ENCODE assay signal across 18 cellular contexts in genomic region chr3:194617827-194618226, GRCh38. TPM values are rescaled to one million over a fixed set of nuclear protein-coding genes. Genes with fewer than 3 reads are reported as not detected.
A peak's percentile ranks its signal among the peaks of the same experiment; 100 is the strongest.
DNase-seq lines count a peak whose midpoint lies in the region; ATAC-seq and TF ChIP-seq lines count a peak whose summit lies in the region.
"Had no signal": no experiment of that assay in that cellular context is flagged by ENCODE, and none has a peak within 500 bp of the region (broad histone marks: within the 10 kb centered on the region; RNA-seq: fewer than 3 reads in every experiment).

No MANE protein-coding gene starts in this region.

- H3K27ac ChIP-seq in PC-3 (ENCODE audit: low read length) = no peak overlapping the region
- no peak overlapping the region for H3K27ac ChIP-seq in testis

- H3K4me1 ChIP-seq in PC-3 (ENCODE audit: insufficient read depth, low read length) (no peaks in the 10 kb centered on the region), testis (no peaks in the 10 kb centered on the region)

- no peaks in the 10 kb centered on the region for H3K27me3 Mint-ChIP-seq in activated CD4-positive, alpha-beta memory T cell treated with anti-CD3 and anti-CD28 coated beads for 36 hours
- no peaks in the 10 kb centered on the region for H3K27me3 Mint-ChIP-seq in activated CD4-positive, alpha-beta memory T cell treated with anti-CD3 and anti-CD28 coated beads, Interleukin-2, amount 10 ng/mL, durations not matched to agents 7 days and 5 days
- H3K27me3 Mint-ChIP-seq in chondrocyte (ENCODE audit: low read depth) = no peaks in the 10 kb centered on the region
- H3K27me3 Mint-ChIP-seq: activated naive CD4-positive, alpha-beta T cell treated with anti-CD3 and anti-CD28 coated beads, Interleukin-2, amount 50 U/mL, for 24 hours; memory B cell; stimulated activated naive CD8-positive, alpha-beta T cell treated with anti-CD3 and anti-CD28 coated beads, Interleukin-15, amount 100 ng/mL, for 72 hours had no signal

- H3K79me2 ChIP-seq in PC-3 (ENCODE audit: low read length) = no peaks in the 10 kb centered on the region

- H3K36me3 ChIP-seq in PC-3 (ENCODE audit: low read depth, low read length) (no peaks in the 10 kb centered on the region), testis (ENCODE audit: low read depth, missing control alignments) (no peaks in the 10 kb centered on the region)

- TF ChIP-seq CTCF in PC-3 (conservative IDR thresholded peaks at IDR 0.05; ENCODE audit: low read depth, low read length) (no peak), chondrocyte (IDR thresholded peaks at IDR 0.05) (no peak), testis (IDR thresholded peaks at IDR 0.05) (no peak)

- ATAC-seq in PC-3 = peak; percentile 29; the same call in 1 of the 2 replicates
- ATAC-seq: Right ventricle myocardium inferior; stimulated activated naive CD8-positive, alpha-beta T cell treated with anti-CD3 and anti-CD28 coated beads, Interleukin-15, amount 100 ng/mL, for 72 hours had no signal

- no peaks in the 10 kb centered on the region for H3K4me1 Mint-ChIP-seq in activated CD4-positive, alpha-beta memory T cell treated with anti-CD3 and anti-CD28 coated beads for 36 hours (ENCODE audit: low read depth)
- H3K4me1 Mint-ChIP-seq in activated CD4-positive, alpha-beta memory T cell treated with anti-CD3 and anti-CD28 coated beads, Interleukin-2, amount 10 ng/mL, durations not matched to agents 7 days and 5 days = no peaks in the 10 kb centered on the region
- no peaks in the 10 kb centered on the region for H3K4me1 Mint-ChIP-seq in chondrocyte (ENCODE audit: low read depth)
- H3K4me1 Mint-ChIP-seq: activated naive CD4-positive, alpha-beta T cell treated with anti-CD3 and anti-CD28 coated beads, Interleukin-2, amount 50 U/mL, for 24 hours; memory B cell; stimulated activated naive CD8-positive, alpha-beta T cell treated with anti-CD3 and anti-CD28 coated beads, Interleukin-15, amount 100 ng/mL, for 72 hours had no signal

- H3K4me3 ChIP-seq in PC-3 (ENCODE audit: low read length) = no peak overlapping the region
- no peak overlapping the region for H3K4me3 ChIP-seq in testis

- H3K9me2 ChIP-seq in PC-3 (replicated peaks; ENCODE audit: low read length) = no peaks in the 10 kb centered on the region

- no peaks in the 10 kb centered on the region for H4K20me1 ChIP-seq in PC-3 (ENCODE audit: low read length)

- H3K4me3 Mint-ChIP-seq in activated CD4-positive, alpha-beta memory T cell treated with anti-CD3 and anti-CD28 coated beads for 36 hours = no peak overlapping the region
- H3K4me3 Mint-ChIP-seq in activated CD4-positive, alpha-beta memory T cell treated with anti-CD3 and anti-CD28 coated beads, Interleukin-2, amount 10 ng/mL, durations not matched to agents 7 days and 5 days = no peak overlapping the region
- H3K4me3 Mint-ChIP-seq in chondrocyte (ENCODE audit: unreplicated experiment) = no peak overlapping the region
- H3K4me3 Mint-ChIP-seq: activated naive CD4-positive, alpha-beta T cell treated with anti-CD3 and anti-CD28 coated beads, Interleukin-2, amount 50 U/mL, for 24 hours; memory B cell; nephron; stimulated activated naive CD8-positive, alpha-beta T cell treated with anti-CD3 and anti-CD28 coated beads, Interleukin-15, amount 100 ng/mL, for 72 hours had no signal

- POLR2A ChIA-PET in activated CD4-positive, alpha-beta memory T cell treated with anti-CD3 and anti-CD28 coated beads for 36 hours (lab: Charles Lee) = no interaction called here
- POLR2A ChIA-PET in activated CD4-positive, alpha-beta memory T cell treated with anti-CD3 and anti-CD28 coated beads, Interleukin-2, amount 10 ng/mL, durations not matched to agents 7 days and 5 days (lab: Charles Lee) = no interaction called here
- POLR2A ChIA-PET in PC-3 (lab: Charles Lee; ENCODE audit: unreplicated experiment) = no interaction called here

- H3F3A ChIP-seq in PC-3 (ENCODE audit: low read length, unreplicated experiment) = no peaks in the 10 kb centered on the region

- no peak overlapping the region for H3K27ac Mint-ChIP-seq in activated CD4-positive, alpha-beta memory T cell treated with anti-CD3 and anti-CD28 coated beads for 36 hours
- H3K27ac Mint-ChIP-seq in activated CD4-positive, alpha-beta memory T cell treated with anti-CD3 and anti-CD28 coated beads, Interleukin-2, amount 10 ng/mL, durations not matched to agents 7 days and 5 days = no peak overlapping the region
- peak overlapping the region; percentile 24 for H3K27ac Mint-ChIP-seq in chondrocyte (ENCODE audit: unreplicated experiment)
- H3K27ac Mint-ChIP-seq: activated naive CD4-positive, alpha-beta T cell treated with anti-CD3 and anti-CD28 coated beads, Interleukin-2, amount 50 U/mL, for 24 hours; nephron had no signal

- BruUV-seq in PC-3 (replicated peaks; lab: Mats Ljungman, UMichigan) = no TSS peak

- no peak overlapping the region for H3K4me2 ChIP-seq in PC-3 (ENCODE audit: low read length)

- intact Hi-C loops in activated CD4-positive, alpha-beta memory T cell treated with anti-CD3 and anti-CD28 coated beads for 36 hours (cut with micrococcal nuclease) = no loop called here
- intact Hi-C loops in PC-3 (cut with micrococcal nuclease) (no loop called here), testis (cut with DNase I; ENCODE audit: low total_unique reads) (no loop called here)

- peaks cover 2% of the 10 kb centered on the region for H3K36me3 Mint-ChIP-seq in activated CD4-positive, alpha-beta memory T cell treated with anti-CD3 and anti-CD28 coated beads for 36 hours
- no peaks in the 10 kb centered on the region for H3K36me3 Mint-ChIP-seq in activated CD4-positive, alpha-beta memory T cell treated with anti-CD3 and anti-CD28 coated beads, Interleukin-2, amount 10 ng/mL, durations not matched to agents 7 days and 5 days (ENCODE audit: low read depth)
- peaks cover 12% of the 10 kb centered on the region for H3K36me3 Mint-ChIP-seq in chondrocyte (ENCODE audit: low read depth)
- H3K36me3 Mint-ChIP-seq: activated naive CD4-positive, alpha-beta T cell treated with anti-CD3 and anti-CD28 coated beads, Interleukin-2, amount 50 U/mL, for 24 hours had no signal

- no peaks in the 10 kb centered on the region for H3K9me3 Mint-ChIP-seq in activated CD4-positive, alpha-beta memory T cell treated with anti-CD3 and anti-CD28 coated beads for 36 hours
- no peaks in the 10 kb centered on the region for H3K9me3 Mint-ChIP-seq in activated CD4-positive, alpha-beta memory T cell treated with anti-CD3 and anti-CD28 coated beads, Interleukin-2, amount 10 ng/mL, durations not matched to agents 7 days and 5 days
- no peaks in the 10 kb centered on the region for H3K9me3 Mint-ChIP-seq in chondrocyte (ENCODE audit: low read depth)
- H3K9me3 Mint-ChIP-seq: activated naive CD4-positive, alpha-beta T cell treated with anti-CD3 and anti-CD28 coated beads, Interleukin-2, amount 50 U/mL, for 24 hours; memory B cell; nephron; stimulated activated naive CD8-positive, alpha-beta T cell treated with anti-CD3 and anti-CD28 coated beads, Interleukin-15, amount 100 ng/mL, for 72 hours had no signal

- H3K9me3 ChIP-seq in PC-3 (ENCODE audit: low read length) = no peaks in the 10 kb centered on the region
- no peaks in the 10 kb centered on the region for H3K9me3 ChIP-seq in testis

- WGBS in testis, 2 donors = 84 to 90% methylated on average over 8 to 9 of the region's 9 CpGs

- H3K27me3 ChIP-seq in PC-3 (ENCODE audit: low read length) = no peaks in the 10 kb centered on the region
- H3K27me3 ChIP-seq in testis = no peaks in the 10 kb centered on the region

- CTCF ChIA-PET in activated CD4-positive, alpha-beta memory T cell treated with anti-CD3 and anti-CD28 coated beads for 36 hours (lab: Charles Lee) = no interaction called here
- CTCF ChIA-PET in activated CD4-positive, alpha-beta memory T cell treated with anti-CD3 and anti-CD28 coated beads, Interleukin-2, amount 10 ng/mL, durations not matched to agents 7 days and 5 days (lab: Charles Lee) = no interaction called here
- CTCF ChIA-PET in PC-3 (lab: Charles Lee) = no interaction called here

- no peak overlapping the region for H3K9ac ChIP-seq in PC-3 (ENCODE audit: low read length)

- DNase-seq in activated CD4-positive, alpha-beta memory T cell treated with anti-CD3 and anti-CD28 coated beads for 36 hours = peak; percentile 43
- no peak for DNase-seq in activated CD4-positive, alpha-beta memory T cell treated with anti-CD3 and anti-CD28 coated beads, Interleukin-2, amount 10 ng/mL, durations not matched to agents 7 days and 5 days
- DNase-seq in PC-3 = peak; percentile 66
- DNase-seq in chondrocyte (ENCODE audit: low spot score) = no peak
- peak; percentile 48 for DNase-seq in renal cortical epithelial cell (ENCODE audit: low read depth)
- DNase-seq in HuH-7.5 (ENCODE audit: low spot score) = no peak
- no peak for DNase-seq in DMS153 treated with DMSO at 0.1 percent for 48 hours (lab: John Stamatoyannopoulos, UW; ENCODE audit: unreplicated experiment)
- no peak for DNase-seq in testis
- DNase-seq: ACHN; activated T-cell treated with anti-CD3 and anti-CD28 coated beads for 4 hours; MV-4-11; stimulated activated CD4-positive, alpha-beta T cell treated with anti-CD3 and anti-CD28 coated beads, Interleukin-15, amount 100 ng/mL, for 24 hours; stimulated activated naive CD8-positive, alpha-beta T cell treated with anti-CD3 and anti-CD28 coated beads, Interleukin-15, amount 100 ng/mL, for 72 hours; T-helper 2 cell had no signal

- TF ChIP-seq POLR2A in testis (IDR thresholded peaks at IDR 0.05) = no peak

- H2AFZ ChIP-seq in PC-3 (ENCODE audit: low read length) = no peak overlapping the region

RNA-seq across cellular contexts. Expression of gene TMEM44, which starts 15.4 kb away (rescaled TPM):
- 1 to 10 TPM; 4.0 to 5.8 TPM for total RNA-seq in activated CD4-positive, alpha-beta memory T cell treated with anti-CD3 and anti-CD28 coated beads for 36 hours
- total RNA-seq in activated CD4-positive, alpha-beta memory T cell treated with anti-CD3 and anti-CD28 coated beads, Interleukin-2, amount 10 ng/mL, durations not matched to agents 7 days and 5 days = 1 to 10 TPM; 6.2 to 7.1 TPM
- total RNA-seq in PC-3 (2014; rRNA removed) (15.3 and 16.6 TPM in 2 replicates), chondrocyte (14.5 to 25.1 TPM (median 25.0 TPM) in 3 replicates), renal cortical epithelial cell (14.9 and 20.7 TPM in 2 replicates), testis (10 to 100 TPM; 10.7 to 14.9 TPM)
- polyA plus RNA-seq in testis (ENCODE audit: insufficient read depth, low read depth, low replicate concordance) = 6.8 TPM

RNA-seq across cellular contexts. Expression of gene LSG1, which starts 54.2 kb away (rescaled TPM):
- total RNA-seq in activated CD4-positive, alpha-beta memory T cell treated with anti-CD3 and anti-CD28 coated beads for 36 hours = 10 to 100 TPM; 34.6 to 35.3 TPM
- total RNA-seq in activated CD4-positive, alpha-beta memory T cell treated with anti-CD3 and anti-CD28 coated beads, Interleukin-2, amount 10 ng/mL, durations not matched to agents 7 days and 5 days = 10 to 100 TPM; 24.7 to 26.5 TPM
- total RNA-seq in PC-3 (2014; rRNA removed) (83.8 and 102 TPM in 2 replicates), chondrocyte (20.4 to 30.2 TPM (median 22.5 TPM) in 3 replicates), renal cortical epithelial cell (33.5 and 37.3 TPM in 2 replicates), testis (10 to 100 TPM; 50.5 to 56.1 TPM)
- 47.4 TPM for polyA plus RNA-seq in testis (ENCODE audit: insufficient read depth, low read depth, low replicate concordance)

Comparison
In these comparisons a context has a peak if more than half of its experiments do, and no peak if none do; other contexts are left out.
1. DNase-seq: peak in activated CD4-positive, alpha-beta memory T cell treated with anti-CD3 and anti-CD28 coated beads for 36 hours (single experiment), PC-3 (single experiment) and renal cortical epithelial cell (single experiment); none in activated CD4-positive, alpha-beta memory T cell treated with anti-CD3 and anti-CD28 coated beads, Interleukin-2, amount 10 ng/mL, durations not matched to agents 7 days and 5 days (single experiment), chondrocyte (single experiment), HuH-7.5 (single experiment), DMS153 treated with DMSO at 0.1 percent for 48 hours (single experiment) and testis (single experiment).